Comparison of ENCODE assay signal across 9 cellular contexts in genomic region chr9:128903079-128903461, GRCh38. TPM values are rescaled to one million over a fixed set of nuclear protein-coding genes. Genes with fewer than 3 reads are reported as not detected.
DNase-seq lines count a peak whose midpoint lies in the region; ATAC-seq and TF ChIP-seq lines count a peak whose summit lies in the region.
"Had no signal": no experiment of that assay in that cellular context is flagged by ENCODE, and none has a peak within 500 bp of the region (broad histone marks: within the 10 kb centered on the region; RNA-seq: fewer than 3 reads in every experiment).

No MANE protein-coding gene starts in this region.

- H3K27ac Mint-ChIP-seq in activated T-helper 1 cell treated with anti-CD3 and anti-CD28 coated beads, Interleukin-12 subunit alpha, Interleukin-12 subunit beta, Interleukin-2, Interleukin-4 antibody, amounts not matched to agents 30 ng/mL and 10 ng/mL and 1 ng/mL, durations not matched to agents 14 hours and 24 hours and 36 hours: peak overlapping the region; percentile 96
- peak overlapping the region; percentile 93 to 97 (median 96) for H3K27ac Mint-ChIP-seq in immature natural killer cell

- no peaks in the 10 kb centered on the region for H3K9me3 ChIP-seq in KOPT-K1 (ENCODE audit: insufficient read depth, low read length, poor library complexity, severe bottlenecking)
- no peaks in the 10 kb centered on the region for H3K9me3 ChIP-seq in suprapubic skin
- H3K9me3 ChIP-seq in ovary: no peaks in the 10 kb centered on the region

- TF ChIP-seq POLR2A in suprapubic skin (IDR thresholded peaks at IDR 0.05): no peak
- TF ChIP-seq POLR2A in ovary (IDR thresholded peaks at IDR 0.05): no peak

- H3K4me1 Mint-ChIP-seq in activated T-helper 1 cell treated with anti-CD3 and anti-CD28 coated beads, Interleukin-12 subunit alpha, Interleukin-12 subunit beta, Interleukin-2, Interleukin-4 antibody, amounts not matched to agents 30 ng/mL and 10 ng/mL and 1 ng/mL, durations not matched to agents 14 hours and 24 hours and 36 hours (ENCODE audit: low read depth): peaks cover 59% of the 10 kb centered on the region
- H3K4me1 Mint-ChIP-seq in immature natural killer cell: peaks cover 76 to 87% of the 10 kb centered on the region in 2 donors

- no peak for DNase-seq in activated T-helper 1 cell treated with anti-CD3 and anti-CD28 coated beads, Interleukin-12 subunit alpha, Interleukin-12 subunit beta, Interleukin-2, Interleukin-4 antibody, amounts not matched to agents 30 ng/mL and 10 ng/mL and 1 ng/mL, durations not matched to agents 14 hours and 24 hours and 36 hours (ENCODE audit: low spot score)
- DNase-seq in immature natural killer cell (peak in 1 of 3 donors; percentile 18), suprapubic skin (ENCODE audit: low spot score in 2 of 2) (no peak), ovary (no peak), COLO668 (lab: John Stamatoyannopoulos, UW; ENCODE audit: unreplicated experiment) (no peak)
- DNase-seq: H9, NCI-H2029 treated with DMSO at 0.1 percent for 48 hours had no signal

- TF ChIP-seq CTCF in suprapubic skin (IDR thresholded peaks at IDR 0.05) (no peak), ovary (IDR thresholded peaks at IDR 0.05) (no peak)

- intact Hi-C loops in activated T-helper 1 cell treated with anti-CD3 and anti-CD28 coated beads, Interleukin-12 subunit alpha, Interleukin-12 subunit beta, Interleukin-2, Interleukin-4 antibody, amounts not matched to agents 30 ng/mL and 10 ng/mL and 1 ng/mL, durations not matched to agents 14 hours and 24 hours and 36 hours (cut with micrococcal nuclease): loop anchor here (2.0 to 5.0 kb wide), 4 partner anchors 22 to 351 kb away; partner anchors contain the start of genes DOLPP1, SPTAN1 and ZER1
- intact Hi-C loops in ovary (cut with DNase I): no loop called here

- no peaks in the 10 kb centered on the region for H3K27me3 Mint-ChIP-seq in activated T-helper 1 cell treated with anti-CD3 and anti-CD28 coated beads, Interleukin-12 subunit alpha, Interleukin-12 subunit beta, Interleukin-2, Interleukin-4 antibody, amounts not matched to agents 30 ng/mL and 10 ng/mL and 1 ng/mL, durations not matched to agents 14 hours and 24 hours and 36 hours (ENCODE audit: insufficient read depth)
- peaks cover 2 to 15% (median 10%) of the 10 kb centered on the region in 3 donors for H3K27me3 Mint-ChIP-seq in immature natural killer cell (ENCODE audit: low read depth in 3 of 3)

- TF ChIP-seq EP300 in suprapubic skin (IDR thresholded peaks at IDR 0.05) (no peak), ovary (IDR thresholded peaks at IDR 0.05) (no peak)

- H3K4me1 ChIP-seq in suprapubic skin: peaks cover 69% of the 10 kb centered on the region
- H3K4me1 ChIP-seq in ovary (ENCODE audit: insufficient read depth): no peaks in the 10 kb centered on the region

- H3K9me3 Mint-ChIP-seq in activated T-helper 1 cell treated with anti-CD3 and anti-CD28 coated beads, Interleukin-12 subunit alpha, Interleukin-12 subunit beta, Interleukin-2, Interleukin-4 antibody, amounts not matched to agents 30 ng/mL and 10 ng/mL and 1 ng/mL, durations not matched to agents 14 hours and 24 hours and 36 hours: no peaks in the 10 kb centered on the region
- H3K9me3 Mint-ChIP-seq in immature natural killer cell: no peaks in the 10 kb centered on the region
- H3K9me3 Mint-ChIP-seq: H9 had no signal

- H3K4me3 ChIP-seq in suprapubic skin (no peak overlapping the region), ovary (no peak overlapping the region)

- 82% methylated on average over 2 of the region's 2 CpGs for WGBS in suprapubic skin
- WGBS in ovary, 3 donors: 80 to 94% (median 93%) methylated on average over 2 of the region's 2 CpGs

- peaks cover 22% of the 10 kb centered on the region for H3K36me3 ChIP-seq in KOPT-K1 (ENCODE audit: insufficient read depth, low read length)
- H3K36me3 ChIP-seq in suprapubic skin: peaks cover 13% of the 10 kb centered on the region
- H3K36me3 ChIP-seq in ovary: no peaks in the 10 kb centered on the region

- ATAC-seq in GM21576 (IDR thresholded peaks at IDR 0.05; ENCODE audit: unreplicated experiment): no peak

- peaks cover 23% of the 10 kb centered on the region for H3K36me3 Mint-ChIP-seq in activated T-helper 1 cell treated with anti-CD3 and anti-CD28 coated beads, Interleukin-12 subunit alpha, Interleukin-12 subunit beta, Interleukin-2, Interleukin-4 antibody, amounts not matched to agents 30 ng/mL and 10 ng/mL and 1 ng/mL, durations not matched to agents 14 hours and 24 hours and 36 hours (ENCODE audit: low read depth)
- H3K36me3 Mint-ChIP-seq in immature natural killer cell: peaks cover 8 to 20% (median 12%) of the 10 kb centered on the region in 3 donors

- peak overlapping the region; percentile 66 for H3K4me3 Mint-ChIP-seq in activated T-helper 1 cell treated with anti-CD3 and anti-CD28 coated beads, Interleukin-12 subunit alpha, Interleukin-12 subunit beta, Interleukin-2, Interleukin-4 antibody, amounts not matched to agents 30 ng/mL and 10 ng/mL and 1 ng/mL, durations not matched to agents 14 hours and 24 hours and 36 hours
- peak overlapping the region; percentile 83 to 89 (median 87) for H3K4me3 Mint-ChIP-seq in immature natural killer cell
- H3K4me3 Mint-ChIP-seq: H9 had no signal

- no peaks in the 10 kb centered on the region for H3K27me3 ChIP-seq in suprapubic skin
- no peaks in the 10 kb centered on the region for H3K27me3 ChIP-seq in ovary

- H3K27ac ChIP-seq in KOPT-K1 (ENCODE audit: low read depth, low read length, poor library complexity, severe bottlenecking): peak overlapping the region; percentile 84
- peak overlapping the region; percentile 87 for H3K27ac ChIP-seq in suprapubic skin
- H3K27ac ChIP-seq in ovary: no peak overlapping the region

RNA-seq across cellular contexts. Expression of gene PHYHD1, which starts 17.7 kb away (rescaled TPM):
- 0.34 and 1.0 TPM in 2 replicates for total RNA-seq in activated T-helper 1 cell treated with anti-CD3 and anti-CD28 coated beads, Interleukin-12 subunit alpha, Interleukin-12 subunit beta, Interleukin-2, Interleukin-4 antibody, amounts not matched to agents 30 ng/mL and 10 ng/mL and 1 ng/mL, durations not matched to agents 14 hours and 24 hours and 36 hours
- polyA plus RNA-seq in immature natural killer cell (1 to 10 TPM; 2.7 to 7.1 (median 4.1) TPM), ovary (10 to 100 TPM; 41.1 to 50.4 TPM)
- total RNA-seq in suprapubic skin (10 to 100 TPM; 39.1 to 73.5 (median 49.5) TPM), ovary (10 to 100 TPM; 24.8 to 63.9 (median 43.1) TPM)

RNA-seq across cellular contexts. Expression of gene LRRC8A, which starts 21.1 kb away (rescaled TPM):
- total RNA-seq in activated T-helper 1 cell treated with anti-CD3 and anti-CD28 coated beads, Interleukin-12 subunit alpha, Interleukin-12 subunit beta, Interleukin-2, Interleukin-4 antibody, amounts not matched to agents 30 ng/mL and 10 ng/mL and 1 ng/mL, durations not matched to agents 14 hours and 24 hours and 36 hours: 30.1 and 32.9 TPM in 2 replicates
- polyA plus RNA-seq in immature natural killer cell (10 to 100 TPM; 29.3 to 98.2 (median 34.6) TPM), ovary (10 to 100 TPM; 21.2 to 28.5 TPM)
- total RNA-seq in suprapubic skin (100 to 1,000 TPM in 3 of 4 donors, 10 to 100 TPM in 1; 77.3 to 127 (median 108) TPM), ovary (10 to 100 TPM; 18.1 to 39.7 (median 26.4) TPM)

RNA-seq across cellular contexts. Expression of gene KYAT1, which starts 21.3 kb away (rescaled TPM):
- 10.6 and 12.2 TPM in 2 replicates for total RNA-seq in activated T-helper 1 cell treated with anti-CD3 and anti-CD28 coated beads, Interleukin-12 subunit alpha, Interleukin-12 subunit beta, Interleukin-2, Interleukin-4 antibody, amounts not matched to agents 30 ng/mL and 10 ng/mL and 1 ng/mL, durations not matched to agents 14 hours and 24 hours and 36 hours
- polyA plus RNA-seq in immature natural killer cell: 10 to 100 TPM in 1 of 3 donors, 1 to 10 TPM in 2; 9.6 to 10.1 (median 10.0) TPM
- total RNA-seq in suprapubic skin: 10 to 100 TPM; 10.6 to 17.1 (median 14.6) TPM
- total RNA-seq in ovary: 10 to 100 TPM in 1 of 7 donors, 1 to 10 TPM in 6; 4.6 to 10.2 (median 6.1) TPM
- 1 to 10 TPM; 4.2 to 5.8 TPM for polyA plus RNA-seq in ovary

RNA-seq across cellular contexts. Expression of gene DOLK, which starts 44.3 kb away (rescaled TPM):
- 17.7 and 18.1 TPM in 2 replicates for total RNA-seq in activated T-helper 1 cell treated with anti-CD3 and anti-CD28 coated beads, Interleukin-12 subunit alpha, Interleukin-12 subunit beta, Interleukin-2, Interleukin-4 antibody, amounts not matched to agents 30 ng/mL and 10 ng/mL and 1 ng/mL, durations not matched to agents 14 hours and 24 hours and 36 hours
- polyA plus RNA-seq in immature natural killer cell: 10 to 100 TPM in 1 of 3 donors, 1 to 10 TPM in 2; 9.5 to 18.0 (median 10.0) TPM
- total RNA-seq in suprapubic skin: 10 to 100 TPM in 3 of 4 donors, 1 to 10 TPM in 1; 5.2 to 12.7 (median 10.8) TPM
- total RNA-seq in ovary: 10 to 100 TPM in 5 of 7 donors, 1 to 10 TPM in 2; 6.1 to 14.9 (median 12.6) TPM
- 10 to 100 TPM in 1 of 2 donors, 1 to 10 TPM in 1; 9.5 to 12.0 TPM for polyA plus RNA-seq in ovary

RNA-seq across cellular contexts. Expression of gene NUP188, which starts 44.4 kb away (rescaled TPM):
- total RNA-seq in activated T-helper 1 cell treated with anti-CD3 and anti-CD28 coated beads, Interleukin-12 subunit alpha, Interleukin-12 subunit beta, Interleukin-2, Interleukin-4 antibody, amounts not matched to agents 30 ng/mL and 10 ng/mL and 1 ng/mL, durations not matched to agents 14 hours and 24 hours and 36 hours: 154 and 158 TPM in 2 replicates
- polyA plus RNA-seq in immature natural killer cell: 10 to 100 TPM; 12.2 to 31.8 (median 18.6) TPM
- 100 to 1,000 TPM in 1 of 4 donors, 10 to 100 TPM in 3; 53.6 to 104 (median 60.6) TPM for total RNA-seq in suprapubic skin
- 10 to 100 TPM; 12.5 to 43.8 (median 30.7) TPM for total RNA-seq in ovary
- polyA plus RNA-seq in ovary: 10 to 100 TPM; 10.6 to 25.1 TPM

Comparison
In these comparisons a context has a peak if more than half of its experiments do, and no peak if none do; other contexts are left out.
1. H3K27ac ChIP-seq: peak in KOPT-K1 (single experiment) and suprapubic skin (single experiment); none in ovary (0 of 2).
2. RNA of gene PHYHD1, which starts 17.7 kb away (total RNA-seq): 39.1 to 73.5 TPM in suprapubic skin and 24.8 to 63.9 TPM in ovary; 0.34 to 1.0 TPM in activated T-helper 1 cell treated with anti-CD3 and anti-CD28 coated beads, Interleukin-12 subunit alpha, Interleukin-12 subunit beta, Interleukin-2, Interleukin-4 antibody, amounts not matched to agents 30 ng/mL and 10 ng/mL and 1 ng/mL, durations not matched to agents 14 hours and 24 hours and 36 hours; every median in the first group is over 10 times any median in the second.